16 cellular contexts compared by ENCODE assay signal in the genomic region with DNA sequence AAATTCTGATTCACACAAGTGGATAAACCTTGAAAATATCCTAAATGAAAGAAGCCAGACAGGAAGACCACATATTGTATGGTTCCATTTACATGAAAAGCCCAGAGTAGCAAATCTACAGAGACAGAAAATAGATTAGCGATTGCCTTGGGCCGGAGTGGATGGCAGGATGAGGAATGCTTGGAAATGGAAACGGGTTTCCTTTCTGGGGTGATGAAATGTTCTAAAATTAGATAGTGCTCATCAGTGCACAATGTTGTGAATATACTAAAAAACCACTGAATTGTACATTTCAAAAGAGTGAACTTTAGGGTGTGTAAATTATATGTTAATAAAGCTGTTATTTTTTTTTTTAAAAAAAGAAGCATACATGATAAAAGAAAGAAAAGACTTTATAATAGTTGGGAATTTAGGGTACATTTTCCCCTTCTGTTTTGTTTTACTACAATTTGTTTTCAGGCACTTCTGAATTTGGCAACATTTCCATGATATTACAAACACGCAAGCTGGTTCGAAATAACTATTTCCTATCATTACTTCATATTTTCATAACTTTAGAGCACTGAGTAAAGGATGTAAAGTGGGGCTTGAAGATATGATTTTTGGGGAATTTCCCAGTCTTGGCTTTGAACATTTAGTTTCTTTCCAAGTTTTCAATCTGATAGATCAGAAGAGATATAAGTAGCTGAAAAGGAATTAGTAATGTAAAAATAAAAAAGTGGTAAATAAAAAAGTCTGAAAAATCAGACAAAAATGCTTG. TPM values are rescaled to one million over a fixed set of nuclear protein-coding genes. Genes with fewer than 3 reads are reported as not detected.
DNase-seq lines count a peak whose midpoint lies in the region; ATAC-seq and TF ChIP-seq lines count a peak whose summit lies in the region.
"Had no signal": no experiment of that assay in that cellular context is flagged by ENCODE, and none has a peak within 500 bp of the region (broad histone marks: within the 10 kb centered on the region; RNA-seq: fewer than 3 reads in every experiment).

No MANE protein-coding gene starts in this region.

- TF ChIP-seq POLR2A in spleen (IDR thresholded peaks at IDR 0.05) = no peak

- H3K9me3 Mint-ChIP-seq in chondrocyte (ENCODE audit: low read depth) = peaks cover 7% of the 10 kb centered on the region
- H3K9me3 Mint-ChIP-seq in MCF 10A (ENCODE audit: unreplicated experiment) = no peaks in the 10 kb centered on the region
- peaks cover 8% of the 10 kb centered on the region for H3K9me3 Mint-ChIP-seq in mesothelial cell of epicardium

- WGBS in GM23248 (ENCODE audit: low coverage in 1 of 2, low lambda C conversion rate in 2 of 2, missing lambda C conversion rate in 2 of 2), 2 experiments = 13 to 14% methylated on average over 5 of the region's 5 CpGs
- WGBS in spleen, 5 donors = 28 to 62% (median 42%) methylated on average over 5 of the region's 5 CpGs

- H3K36me3 ChIP-seq in GM23248 (ENCODE audit: low read depth) = no peaks in the 10 kb centered on the region
- no peaks in the 10 kb centered on the region for H3K36me3 ChIP-seq in spleen
- H3K36me3 ChIP-seq in OCI-LY7 (ENCODE audit: insufficient read depth, low read length) = no peaks in the 10 kb centered on the region
- H3K36me3 ChIP-seq: BLaER1, uterus had no signal

- H3K27ac Mint-ChIP-seq in chondrocyte (ENCODE audit: unreplicated experiment) = peak overlapping the region; percentile 82
- no peak overlapping the region for H3K27ac Mint-ChIP-seq in MCF 10A (ENCODE audit: low read depth, unreplicated experiment)
- H3K27ac Mint-ChIP-seq in mesothelial cell of epicardium = no peak overlapping the region
- H3K27ac Mint-ChIP-seq: activated CD4-positive, alpha-beta memory T cell treated with anti-CD3 and anti-CD28 coated beads for 36 hours had no signal

- peaks cover 38% of the 10 kb centered on the region for H3K4me1 ChIP-seq in GM23248 (ENCODE audit: insufficient read depth)
- peaks cover 7 to 54% (median 26%) of the 10 kb centered on the region in 6 donors for H3K4me1 ChIP-seq in spleen
- H3K4me1 ChIP-seq in OCI-LY7 (ENCODE audit: insufficient read depth, low read length, poor library complexity, severe bottlenecking) = no peaks in the 10 kb centered on the region
- H3K4me1 ChIP-seq: BLaER1, uterus had no signal

- H3K36me3 Mint-ChIP-seq in chondrocyte (ENCODE audit: low read depth) (no peaks in the 10 kb centered on the region), MCF 10A (ENCODE audit: insufficient read depth, unreplicated experiment) (no peaks in the 10 kb centered on the region), mesothelial cell of epicardium (no peaks in the 10 kb centered on the region)
- H3K36me3 Mint-ChIP-seq: activated CD4-positive, alpha-beta memory T cell treated with anti-CD3 and anti-CD28 coated beads for 36 hours had no signal

- H3K4me2 ChIP-seq in GM23248 (ENCODE audit: unreplicated experiment) = peak overlapping the region; percentile 55
- H3K4me2 ChIP-seq in OCI-LY7 (ENCODE audit: low read length) = no peak overlapping the region
- H3K4me2 ChIP-seq: BLaER1, KMS-11 had no signal

- no peaks in the 10 kb centered on the region for H3K27me3 ChIP-seq in GM23248 (replicated peaks; ENCODE audit: insufficient read depth)
- H3K27me3 ChIP-seq in spleen (replicated peaks in 1 of 7) = no peaks in the 10 kb centered on the region
- H3K27me3 ChIP-seq: BLaER1, uterus had no signal

- H2AFZ ChIP-seq in GM23248 (peak overlapping the region; percentile 44; the same call in 1 of the 2 replicates), OCI-LY7 (ENCODE audit: low read length) (no peak overlapping the region)

- ATAC-seq in left ventricle myocardium superior (peak; percentile 71), HG03196 (IDR thresholded peaks at IDR 0.05; ENCODE audit: unreplicated experiment) (no peak)

- H3K27ac ChIP-seq in GM23248 (peak overlapping the region; percentile 0; the same call in 1 of the 2 replicates), spleen (peak overlapping the region; percentile 40 to 89 (median 73)), OCI-LY7 (ENCODE audit: low read depth, low read length, poor library complexity, severe bottlenecking) (no peak overlapping the region)
- H3K27ac ChIP-seq: BLaER1, KMS-11 had no signal

- H4K20me1 ChIP-seq in GM23248 (ENCODE audit: insufficient read depth) (no peaks in the 10 kb centered on the region), OCI-LY7 (ENCODE audit: insufficient read depth, low read length) (no peaks in the 10 kb centered on the region)
- H4K20me1 ChIP-seq: BLaER1 had no signal

- peaks cover 8% of the 10 kb centered on the region; the same call in 1 of the 2 replicates for H3F3A ChIP-seq in GM23248 (ENCODE audit: insufficient read depth)

- no peaks in the 10 kb centered on the region for H3K9me3 ChIP-seq in GM23248 (ENCODE audit: low read depth)
- no peaks in the 10 kb centered on the region for H3K9me3 ChIP-seq in spleen
- H3K9me3 ChIP-seq in OCI-LY7 (ENCODE audit: low read length) = no peaks in the 10 kb centered on the region; the same call in 1 of the 2 replicates
- H3K9me3 ChIP-seq: BLaER1, mucosa of descending colon, uterus had no signal

- H3K9me2 ChIP-seq in GM23248 (ENCODE audit: insufficient read depth) = no peaks in the 10 kb centered on the region
- H3K9me2 ChIP-seq in OCI-LY7 (ENCODE audit: insufficient read depth, low read length) = no peaks in the 10 kb centered on the region

- in situ Hi-C loops in GM23248 (cut with MboI) = no loop called here

- H3K4me3 ChIP-seq in GM23248 (peak overlapping the region; percentile 11; the same call in 1 of the 2 replicates), spleen (no peak overlapping the region), OCI-LY7 (ENCODE audit: low read depth, low read length, poor library complexity, severe bottlenecking) (no peak overlapping the region)
- H3K4me3 ChIP-seq: BLaER1, mucosa of descending colon, uterus had no signal

- no peak overlapping the region for H3K4me3 Mint-ChIP-seq in chondrocyte (ENCODE audit: unreplicated experiment)
- H3K4me3 Mint-ChIP-seq in MCF 10A (ENCODE audit: unreplicated experiment) = no peak overlapping the region
- no peak overlapping the region for H3K4me3 Mint-ChIP-seq in mesothelial cell of epicardium
- H3K4me3 Mint-ChIP-seq: activated CD4-positive, alpha-beta memory T cell treated with anti-CD3 and anti-CD28 coated beads for 36 hours had no signal

- H3K4me1 Mint-ChIP-seq in chondrocyte (ENCODE audit: low read depth) (peaks cover 25% of the 10 kb centered on the region), MCF 10A (ENCODE audit: insufficient read depth, unreplicated experiment) (peaks cover 10% of the 10 kb centered on the region), mesothelial cell of epicardium (no peaks in the 10 kb centered on the region)

- TF ChIP-seq CTCF in chondrocyte (IDR thresholded peaks at IDR 0.05) (no peak), spleen (IDR thresholded peaks at IDR 0.05 in 8 of 11, conservative IDR thresholded peaks at IDR 0.05 in 3 of 11) (no peak), MCF 10A (IDR thresholded peaks at IDR 0.05; ENCODE audit: unreplicated experiment) (no peak), mesothelial cell of epicardium (IDR thresholded peaks at IDR 0.05; ENCODE audit: unreplicated experiment) (no peak), OCI-LY7 (conservative IDR thresholded peaks at IDR 0.05; ENCODE audit: low read length) (no peak)

- POLR2A ChIA-PET in MCF 10A (lab: Yijun Ruan, JAX) = interaction anchor here (0.6 to 4.3 kb wide), 9 partner anchors 10 to 372 kb away, joined by 3 to 19 read pairs (median 4); partner anchors contain the start of genes APBB3, IK, NDUFA2 and SLC35A4
- POLR2A ChIA-PET in OCI-LY7 (lab: Charles Lee) = interaction anchor here (1.5 kb wide), 1 partner anchor 11 kb away, joined by 5 read pairs; no protein-coding TSS in a partner anchor

- 0 out of 2 replicates have a peak overlapping the region, but pooled peaks have one; percentile 0 for H3K9ac ChIP-seq in GM23248
- H3K9ac ChIP-seq: BLaER1, KMS-11 had no signal

- intact Hi-C loops in left ventricle myocardium superior (cut with micrococcal nuclease) (no loop called here), spleen (cut with DNase I; ENCODE audit: low total_unique reads) (loop anchor here (5.0 kb wide), 1 partner anchor 39 kb away; no protein-coding TSS in a partner anchor), MCF 10A (cut with micrococcal nuclease) (no loop called here), OCI-LY7 (cut with micrococcal nuclease; ENCODE audit: unreplicated experiment) (no loop called here)

- CTCF ChIA-PET in MCF 10A (lab: Yijun Ruan, JAX) = interaction anchor here (0.6 to 1.0 kb wide), 3 partner anchors 14 to 976 kb away, joined by 3 to 5 read pairs (median 4); no protein-coding TSS in a partner anchor
- CTCF ChIA-PET in OCI-LY7 (lab: Charles Lee; ENCODE audit: unreplicated experiment) = interaction anchor here (0.7 kb wide), 1 partner anchor 476 kb away, joined by 3 read pairs; no protein-coding TSS in a partner anchor

- DNase-seq in GM23248 (peak; percentile 70), chondrocyte (ENCODE audit: low spot score) (no peak), left ventricle myocardium superior (no peak), spleen (no peak), MCF 10A (ENCODE audit: unreplicated experiment) (no peak), mesothelial cell of epicardium (ENCODE audit: low spot score in 2 of 2, unreplicated experiment in 2 of 2) (no peak), OCI-LY7 (ENCODE audit: low spot score) (no peak)
- DNase-seq: activated CD4-positive, alpha-beta memory T cell treated with anti-CD3 and anti-CD28 coated beads for 36 hours; mucosa of descending colon; NCI-H1930; NCI-H526; uterus had no signal

- H3K27me3 Mint-ChIP-seq in chondrocyte (ENCODE audit: low read depth) = no peaks in the 10 kb centered on the region
- no peaks in the 10 kb centered on the region for H3K27me3 Mint-ChIP-seq in MCF 10A (ENCODE audit: insufficient read depth, unreplicated experiment)
- H3K27me3 Mint-ChIP-seq in mesothelial cell of epicardium (ENCODE audit: low read depth) = peaks cover 9% of the 10 kb centered on the region

- no TSS peak for BruUV-seq in MCF 10A (replicated peaks; lab: Mats Ljungman, UMichigan)
- BruUV-seq in OCI-LY7 (replicated peaks; lab: Mats Ljungman, UMichigan) = no TSS peak

- no peaks in the 10 kb centered on the region for H3K79me2 ChIP-seq in GM23248 (ENCODE audit: insufficient read depth)
- no peaks in the 10 kb centered on the region for H3K79me2 ChIP-seq in OCI-LY7 (ENCODE audit: insufficient read depth, low read depth, low read length)

RNA-seq across cellular contexts. Expression of gene SLC35A4, which starts 23.9 kb away (rescaled TPM):
- total RNA-seq in GM23248 (2014; rRNA removed; shearing (Covaris generic)) = 11.8 and 19.6 TPM in 2 replicates
- polyA plus RNA-seq in GM23248 (2016; fragmentation: Nextera tagmentation; extraction: Ambion mirVana) (45.2 and 49.5 TPM in 2 replicates), spleen (10 to 100 TPM; 23.3 to 40.8 (median 27.7) TPM)
- total RNA-seq in chondrocyte (74.3 to 99.4 TPM (median 79.2 TPM) in 3 replicates), left ventricle myocardium superior (77.5 TPM), spleen (10 to 100 TPM; 44.1 to 64.0 (median 58.7) TPM), MCF 10A (2022) (84.0 and 119 TPM in 2 replicates), mesothelial cell of epicardium (56.5 to 62.2 TPM (median 61.5 TPM) in 3 replicates), OCI-LY7 (2022) (48.7 TPM in 2 replicates)
- total RNA-seq in OCI-LY7 (2014; rRNA removed; shearing (Covaris generic)) = 19.6 and 29.1 TPM in 2 replicates

RNA-seq across cellular contexts. Expression of gene APBB3, which starts 24.1 kb away (rescaled TPM):
- 13.8 and 14.8 TPM in 2 replicates for total RNA-seq in GM23248 (2014; rRNA removed; shearing (Covaris generic))
- 13.1 and 13.2 TPM in 2 replicates for polyA plus RNA-seq in GM23248 (2016; fragmentation: Nextera tagmentation; extraction: Ambion mirVana)
- 39.0 to 47.0 TPM (median 42.3 TPM) in 3 replicates for total RNA-seq in chondrocyte
- total RNA-seq in left ventricle myocardium superior = 13.3 TPM
- 10 to 100 TPM; 31.9 to 57.8 (median 42.2) TPM for total RNA-seq in spleen
- 10 to 100 TPM; 26.0 to 43.4 (median 41.0) TPM for polyA plus RNA-seq in spleen
- 22.7 and 28.1 TPM in 2 replicates for total RNA-seq in MCF 10A (2022)
- total RNA-seq in mesothelial cell of epicardium = 59.9 to 68.5 TPM (median 63.6 TPM) in 3 replicates
- 22.7 and 37.9 TPM in 2 replicates for total RNA-seq in OCI-LY7 (2014; rRNA removed; shearing (Covaris generic))
- total RNA-seq in OCI-LY7 (2022) = 32.1 and 32.2 TPM in 2 replicates

RNA-seq across cellular contexts. Expression of gene SRA1, which starts 31.2 kb away (rescaled TPM):
- 41.6 and 46.2 TPM in 2 replicates for total RNA-seq in GM23248 (2014; rRNA removed; shearing (Covaris generic))
- polyA plus RNA-seq in GM23248 (2016; fragmentation: Nextera tagmentation; extraction: Ambion mirVana) = 90.6 and 91.2 TPM in 2 replicates
- total RNA-seq in chondrocyte = 46.5 to 50.4 TPM (median 50.3 TPM) in 3 replicates
- total RNA-seq in left ventricle myocardium superior = 27.4 TPM
- total RNA-seq in spleen = 10 to 100 TPM; 22.9 to 33.5 (median 25.4) TPM
- polyA plus RNA-seq in spleen = 10 to 100 TPM; 32.6 to 42.1 (median 36.6) TPM
- total RNA-seq in MCF 10A (2022) = 105 and 107 TPM in 2 replicates
- 34.9 to 37.5 TPM (median 37.0 TPM) in 3 replicates for total RNA-seq in mesothelial cell of epicardium
- total RNA-seq in OCI-LY7 (2014; rRNA removed; shearing (Covaris generic)) = 18.8 and 19.1 TPM in 2 replicates
- 21.3 and 24.5 TPM in 2 replicates for total RNA-seq in OCI-LY7 (2022)

RNA-seq across cellular contexts. Expression of gene EIF4EBP3, which starts 41.0 kb away (rescaled TPM):
- 0.54 and 2.3 TPM in 2 replicates for total RNA-seq in GM23248 (2014; rRNA removed; shearing (Covaris generic))
- polyA plus RNA-seq in GM23248 (2016; fragmentation: Nextera tagmentation; extraction: Ambion mirVana) (14.1 and 14.5 TPM in 2 replicates), spleen (10 to 100 TPM; 60.9 to 75.6 (median 61.6) TPM)
- total RNA-seq in chondrocyte (5.6 to 6.2 TPM (median 6.0 TPM) in 3 replicates), left ventricle myocardium superior (18.2 TPM), spleen (10 to 100 TPM; 11.5 to 24.5 (median 16.2) TPM), MCF 10A (2022) (25.3 and 35.3 TPM in 2 replicates), mesothelial cell of epicardium (5.2 to 7.6 TPM (median 5.9 TPM) in 3 replicates), OCI-LY7 (2022) (7.9 and 8.3 TPM in 2 replicates)
- 0.98 TPM in 1 of 2 replicates, not detected in the other for total RNA-seq in OCI-LY7 (2014; rRNA removed; shearing (Covaris generic))
- total RNA-seq: Daoy had no signal

RNA-seq across cellular contexts. Expression of gene CD14, which starts 44.5 kb away (rescaled TPM):
- 1.9 and 6.1 TPM in 2 replicates for total RNA-seq in GM23248 (2014; rRNA removed; shearing (Covaris generic))
- polyA plus RNA-seq in GM23248 (2016; fragmentation: Nextera tagmentation; extraction: Ambion mirVana) (2.1 and 3.2 TPM in 2 replicates), spleen (10 to 100 TPM; 40.2 to 60.9 (median 48.9) TPM)
- total RNA-seq in chondrocyte (not detected in 3 replicates), left ventricle myocardium superior (31.0 TPM), spleen (100 to 1,000 TPM in 4 of 7 donors, 10 to 100 TPM in 3; 80.2 to 209 (median 101) TPM), MCF 10A (2022) (0.79 and 2.2 TPM in 2 replicates), mesothelial cell of epicardium (0.34 to 0.63 TPM (median 0.35 TPM) in 3 replicates), OCI-LY7 (2022) (0.52 and 0.76 TPM in 2 replicates)
- 0.54 and 1.0 TPM in 2 replicates for total RNA-seq in OCI-LY7 (2014; rRNA removed; shearing (Covaris generic))
